Comparison of ENCODE assay signal across 1 cellular context in the genomic region with DNA sequence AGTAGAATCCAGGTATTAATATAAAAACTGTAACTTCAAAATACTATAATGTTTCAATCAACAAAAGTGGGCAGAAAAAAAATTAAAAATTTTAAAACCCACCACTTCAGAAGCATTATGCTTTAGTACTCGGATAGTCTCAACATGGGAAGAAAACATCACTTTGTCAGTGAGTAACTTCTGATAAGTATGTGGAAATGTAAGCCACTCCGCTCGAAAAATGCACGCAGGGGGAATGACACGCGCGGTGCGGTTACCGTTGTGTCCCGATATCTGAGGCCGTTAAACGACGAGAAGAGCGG.
TF ChIP-seq lines count a peak whose summit lies in the region.

No MANE protein-coding gene starts in this region.

TF ChIP-seq in HepG2, 621 proteins besides CTCF, POLR2A, EP300 and RAD21:
- TF ChIP-seq, protein P1, sequence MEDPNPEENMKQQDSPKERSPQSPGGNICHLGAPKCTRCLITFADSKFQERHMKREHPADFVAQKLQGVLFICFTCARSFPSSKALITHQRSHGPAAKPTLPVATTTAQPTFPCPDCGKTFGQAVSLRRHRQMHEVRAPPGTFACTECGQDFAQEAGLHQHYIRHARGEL (CRISPR knock-in tag; IDR thresholded peaks at IDR 0.05) = no peak
- no peak for TF ChIP-seq FOXJ3 (CRISPR knock-in tag; IDR thresholded peaks at IDR 0.05; ENCODE audit: borderline replicate concordance)
- TF ChIP-seq CEBPB (IDR thresholded peaks at IDR 0.05; ENCODE audit: borderline replicate concordance, low read depth, low read length) = no peak
- TF ChIP-seq, protein P2, sequence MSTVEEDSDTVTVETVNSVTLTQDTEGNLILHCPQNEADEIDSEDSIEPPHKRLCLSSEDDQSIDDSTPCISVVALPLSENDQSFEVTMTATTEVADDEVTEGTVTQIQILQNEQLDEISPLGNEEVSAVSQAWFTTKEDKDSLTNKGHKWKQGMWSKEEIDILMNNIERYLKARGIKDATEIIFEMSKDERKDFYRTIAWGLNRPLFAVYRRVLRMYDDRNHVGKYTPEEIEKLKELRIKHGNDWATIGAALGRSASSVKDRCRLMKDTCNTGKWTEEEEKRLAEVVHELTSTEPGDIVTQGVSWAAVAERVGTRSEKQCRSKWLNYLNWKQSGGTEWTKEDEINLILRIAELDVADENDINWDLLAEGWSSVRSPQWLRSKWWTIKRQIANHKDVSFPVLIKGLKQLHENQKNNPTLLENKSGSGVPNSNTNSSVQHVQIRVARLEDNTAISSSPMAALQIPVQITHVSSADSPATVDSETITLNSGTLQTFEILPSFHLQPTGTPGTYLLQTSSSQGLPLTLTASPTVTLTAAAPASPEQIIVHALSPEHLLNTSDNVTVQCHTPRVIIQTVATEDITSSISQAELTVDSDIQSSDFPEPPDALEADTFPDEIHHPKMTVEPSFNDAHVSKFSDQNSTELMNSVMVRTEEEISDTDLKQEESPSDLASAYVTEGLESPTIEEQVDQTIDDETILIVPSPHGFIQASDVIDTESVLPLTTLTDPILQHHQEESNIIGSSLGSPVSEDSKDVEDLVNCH (CRISPR knock-in tag; IDR thresholded peaks at IDR 0.05) = no peak
- no peak for TF ChIP-seq TAF1 (CRISPR knock-in tag; IDR thresholded peaks at IDR 0.05)
- no peak for TF ChIP-seq ZKSCAN5 (CRISPR knock-in tag; IDR thresholded peaks at IDR 0.05)
- TF ChIP-seq GFI1 (CRISPR knock-in tag; IDR thresholded peaks at IDR 0.05; ENCODE audit: borderline replicate concordance) = 0 out of 2 replicates have a peak, but pooled peaks have one; percentile 2
- TF ChIP-seq, protein P3, sequence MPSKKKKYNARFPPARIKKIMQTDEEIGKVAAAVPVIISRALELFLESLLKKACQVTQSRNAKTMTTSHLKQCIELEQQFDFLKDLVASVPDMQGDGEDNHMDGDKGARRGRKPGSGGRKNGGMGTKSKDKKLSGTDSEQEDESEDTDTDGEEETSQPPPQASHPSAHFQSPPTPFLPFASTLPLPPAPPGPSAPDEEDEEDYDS (CRISPR knock-in tag; IDR thresholded peaks at IDR 0.05) = 0 out of 2 replicates have a peak, but pooled peaks have one; percentile 10
- TF ChIP-seq FOSL2 (CRISPR knock-in tag; IDR thresholded peaks at IDR 0.05) = no peak
- TF ChIP-seq HMG20A (CRISPR knock-in tag; IDR thresholded peaks at IDR 0.05; ENCODE audit: borderline replicate concordance) = no peak
- TF ChIP-seq, protein P4, sequence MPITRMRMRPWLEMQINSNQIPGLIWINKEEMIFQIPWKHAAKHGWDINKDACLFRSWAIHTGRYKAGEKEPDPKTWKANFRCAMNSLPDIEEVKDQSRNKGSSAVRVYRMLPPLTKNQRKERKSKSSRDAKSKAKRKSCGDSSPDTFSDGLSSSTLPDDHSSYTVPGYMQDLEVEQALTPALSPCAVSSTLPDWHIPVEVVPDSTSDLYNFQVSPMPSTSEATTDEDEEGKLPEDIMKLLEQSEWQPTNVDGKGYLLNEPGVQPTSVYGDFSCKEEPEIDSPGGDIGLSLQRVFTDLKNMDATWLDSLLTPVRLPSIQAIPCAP (CRISPR knock-in tag; IDR thresholded peaks at IDR 0.05; ENCODE audit: low read depth) = no peak
- no peak for TF ChIP-seq ZNF530 (CRISPR knock-in tag; IDR thresholded peaks at IDR 0.05; ENCODE audit: low read depth)
- no peak for TF ChIP-seq MZF1 (CRISPR knock-in tag; IDR thresholded peaks at IDR 0.05; ENCODE audit: borderline replicate concordance)
- TF ChIP-seq, protein P5, sequence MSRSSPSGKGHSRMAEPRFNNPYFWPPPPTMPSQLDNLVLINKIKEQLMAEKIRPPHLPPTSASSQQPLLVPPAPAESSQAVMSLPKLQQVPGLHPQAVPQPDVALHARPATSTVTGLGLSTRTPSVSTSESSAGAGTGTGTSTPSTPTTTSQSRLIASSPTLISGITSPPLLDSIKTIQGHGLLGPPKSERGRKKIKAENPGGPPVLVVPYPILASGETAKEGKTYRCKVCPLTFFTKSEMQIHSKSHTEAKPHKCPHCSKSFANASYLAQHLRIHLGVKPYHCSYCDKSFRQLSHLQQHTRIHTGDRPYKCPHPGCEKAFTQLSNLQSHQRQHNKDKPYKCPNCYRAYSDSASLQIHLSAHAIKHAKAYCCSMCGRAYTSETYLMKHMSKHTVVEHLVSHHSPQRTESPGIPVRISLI (CRISPR knock-in tag; IDR thresholded peaks at IDR 0.05; ENCODE audit: borderline replicate concordance) = no peak
- TF ChIP-seq HOXA7 (CRISPR knock-in tag; IDR thresholded peaks at IDR 0.05) = 0 out of 2 replicates have a peak, but pooled peaks have one; percentile 62
- TF ChIP-seq, protein P6, sequence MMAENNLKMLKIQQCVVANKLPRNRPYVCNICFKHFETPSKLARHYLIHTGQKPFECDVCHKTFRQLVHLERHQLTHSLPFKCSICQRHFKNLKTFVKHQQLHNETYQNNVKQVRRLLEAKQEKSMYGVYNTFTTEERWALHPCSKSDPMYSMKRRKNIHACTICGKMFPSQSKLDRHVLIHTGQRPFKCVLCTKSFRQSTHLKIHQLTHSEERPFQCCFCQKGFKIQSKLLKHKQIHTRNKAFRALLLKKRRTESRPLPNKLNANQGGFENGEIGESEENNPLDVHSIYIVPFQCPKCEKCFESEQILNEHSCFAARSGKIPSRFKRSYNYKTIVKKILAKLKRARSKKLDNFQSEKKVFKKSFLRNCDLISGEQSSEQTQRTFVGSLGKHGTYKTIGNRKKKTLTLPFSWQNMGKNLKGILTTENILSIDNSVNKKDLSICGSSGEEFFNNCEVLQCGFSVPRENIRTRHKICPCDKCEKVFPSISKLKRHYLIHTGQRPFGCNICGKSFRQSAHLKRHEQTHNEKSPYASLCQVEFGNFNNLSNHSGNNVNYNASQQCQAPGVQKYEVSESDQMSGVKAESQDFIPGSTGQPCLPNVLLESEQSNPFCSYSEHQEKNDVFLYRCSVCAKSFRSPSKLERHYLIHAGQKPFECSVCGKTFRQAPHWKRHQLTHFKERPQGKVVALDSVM (CRISPR knock-in tag; IDR thresholded peaks at IDR 0.05) = no peak
- TF ChIP-seq, protein P7, sequence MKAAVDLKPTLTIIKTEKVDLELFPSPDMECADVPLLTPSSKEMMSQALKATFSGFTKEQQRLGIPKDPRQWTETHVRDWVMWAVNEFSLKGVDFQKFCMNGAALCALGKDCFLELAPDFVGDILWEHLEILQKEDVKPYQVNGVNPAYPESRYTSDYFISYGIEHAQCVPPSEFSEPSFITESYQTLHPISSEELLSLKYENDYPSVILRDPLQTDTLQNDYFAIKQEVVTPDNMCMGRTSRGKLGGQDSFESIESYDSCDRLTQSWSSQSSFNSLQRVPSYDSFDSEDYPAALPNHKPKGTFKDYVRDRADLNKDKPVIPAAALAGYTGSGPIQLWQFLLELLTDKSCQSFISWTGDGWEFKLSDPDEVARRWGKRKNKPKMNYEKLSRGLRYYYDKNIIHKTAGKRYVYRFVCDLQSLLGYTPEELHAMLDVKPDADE (CRISPR knock-in tag; IDR thresholded peaks at IDR 0.05) = no peak
- TF ChIP-seq EHMT2 (IDR thresholded peaks at IDR 0.05; ENCODE audit: borderline replicate concordance, low read depth, low read length) = no peak
- no peak for TF ChIP-seq GATAD2A (CRISPR knock-in tag; IDR thresholded peaks at IDR 0.05)
- no peak for TF ChIP-seq RELA (CRISPR knock-in tag; IDR thresholded peaks at IDR 0.05)
TF ChIP-seq in HepG2: peak in this region for 3.
